In genomic region chr18:43482136-43482535, GRCh38 we compare ENCODE assay signal across 25 cellular contexts.
"Had no signal": no experiment of that assay in that cellular context is flagged by ENCODE, and none has a peak within 500 bp of the region (broad histone marks: within the 10 kb centered on the region; RNA-seq: fewer than 3 reads in every experiment).

No MANE protein-coding gene starts in this region.

- ATAC-seq: naive thymus-derived CD4-positive, alpha-beta T cell; pancreas; psoas muscle; right cardiac atrium; right lobe of liver; stimulated activated naive B cell treated with anti-CD40 and anti-IgM and Interleukin-4, amounts not matched to agents 10 μg/mL and 1 μg/mL and 100 μg/mL, for 72 hours had no signal

- H3K27ac ChIP-seq: neutrophil, pancreas, psoas muscle, right lobe of liver, sigmoid colon, stomach, thoracic aorta, thyroid gland, tibial nerve, vagina had no signal

- H3K36me3 Mint-ChIP-seq: natural killer cell; stimulated activated naive B cell treated with anti-CD40 and anti-IgM and Interleukin-4, amounts not matched to agents 10 μg/mL and 1 μg/mL and 100 μg/mL, for 72 hours had no signal

- H3K9me3 ChIP-seq: neutrophil, pancreas, psoas muscle, right lobe of liver, thoracic aorta, thyroid gland, vagina had no signal

- H3K4me3 ChIP-seq: pancreas, psoas muscle, right lobe of liver, sigmoid colon, stomach, thoracic aorta, thyroid gland, tibial nerve, vagina had no signal

- DNase-seq: naive thymus-derived CD4-positive, alpha-beta T cell; natural killer cell; nucleus accumbens; psoas muscle; right cardiac atrium; right lobe of liver; sigmoid colon; stimulated activated CD4-positive, alpha-beta T cell treated with anti-CD3 and anti-CD28 coated beads, Interleukin-12 subunit alpha, Interleukin-12 subunit beta, amount 100 ng/mL, for 4 hours; stimulated activated CD4-positive, alpha-beta T cell treated with anti-CD3 and anti-CD28 coated beads, Interleukin-1b, Interleukin-23, amount 100 ng/mL, for 48 hours; stimulated activated CD4-positive, alpha-beta T cell treated with anti-CD3 and anti-CD28 coated beads, Interleukin-4, amount 100 ng/mL, for 1 hour; stimulated activated CD4-positive, alpha-beta T cell treated with anti-CD3 and anti-CD28 coated beads, Interleukin-4, amount 100 ng/mL, for 4 hours; stimulated activated CD8-positive, alpha-beta memory T cell treated with anti-CD3 and anti-CD28 coated beads, Interleukin-4, amount 100 ng/mL, for 48 hours; stimulated activated naive B cell treated with anti-CD40 and anti-IgM and Interleukin-4, amounts not matched to agents 10 μg/mL and 1 μg/mL and 100 μg/mL, for 72 hours; stimulated activated naive CD4-positive, alpha-beta T cell treated with Interleukin-2 at 50 U/mL for 16 hours; stomach; thyroid gland; trophoblast cell had no signal

- H3K27ac Mint-ChIP-seq: naive thymus-derived CD4-positive, alpha-beta T cell; natural killer cell; nephron; progenitor cell of endocrine pancreas; stimulated activated naive B cell treated with anti-CD40 and anti-IgM and Interleukin-4, amounts not matched to agents 10 μg/mL and 1 μg/mL and 100 μg/mL, for 72 hours; stimulated activated naive CD8-positive, alpha-beta T cell treated with anti-CD3 and anti-CD28 coated beads, Interleukin-15, Interleukin-2, amounts not matched to agents 100 ng/mL and 50 ng/mL, for 24 hours had no signal

- H3K4me1 Mint-ChIP-seq: naive thymus-derived CD4-positive, alpha-beta T cell; natural killer cell; nephron; stimulated activated naive B cell treated with anti-CD40 and anti-IgM and Interleukin-4, amounts not matched to agents 10 μg/mL and 1 μg/mL and 100 μg/mL, for 72 hours had no signal

- H3K27me3 Mint-ChIP-seq: naive thymus-derived CD4-positive, alpha-beta T cell; progenitor cell of endocrine pancreas; stimulated activated naive B cell treated with anti-CD40 and anti-IgM and Interleukin-4, amounts not matched to agents 10 μg/mL and 1 μg/mL and 100 μg/mL, for 72 hours; stimulated activated naive CD8-positive, alpha-beta T cell treated with anti-CD3 and anti-CD28 coated beads, Interleukin-15, Interleukin-2, amounts not matched to agents 100 ng/mL and 50 ng/mL, for 24 hours had no signal

- H3K27me3 ChIP-seq: neutrophil, pancreas, right lobe of liver, sigmoid colon, stomach, thyroid gland, tibial nerve, vagina had no signal

- H3K36me3 ChIP-seq: neutrophil, pancreas, right lobe of liver, sigmoid colon, stomach, thoracic aorta, thyroid gland, tibial nerve, vagina had no signal

- H3K4me3 Mint-ChIP-seq: naive thymus-derived CD4-positive, alpha-beta T cell; natural killer cell; nephron; stimulated activated naive B cell treated with anti-CD40 and anti-IgM and Interleukin-4, amounts not matched to agents 10 μg/mL and 1 μg/mL and 100 μg/mL, for 72 hours; stimulated activated naive CD8-positive, alpha-beta T cell treated with anti-CD3 and anti-CD28 coated beads, Interleukin-15, Interleukin-2, amounts not matched to agents 100 ng/mL and 50 ng/mL, for 24 hours had no signal

- H3K4me1 ChIP-seq: psoas muscle, right lobe of liver, sigmoid colon, tibial nerve, vagina had no signal
